8 cellular contexts compared by ENCODE assay signal in genomic region chr5:137778772-137779564, GRCh38. TPM values are rescaled to one million over a fixed set of nuclear protein-coding genes. Genes with fewer than 3 reads are reported as not detected.
A peak's percentile ranks its signal among the peaks of the same experiment; 100 is the strongest.
DNase-seq lines count a peak whose midpoint lies in the region; ATAC-seq and TF ChIP-seq lines count a peak whose summit lies in the region.

No MANE protein-coding gene starts in this region.

- H3K9me3 ChIP-seq in RWPE2 (ENCODE audit: severe bottlenecking): no peaks in the 10 kb centered on the region

- peak; percentile 57; the same call in 2 of the 3 replicates for ATAC-seq in RWPE2 (ENCODE audit: low read depth)
- no peak for ATAC-seq in HG02840 (IDR thresholded peaks at IDR 0.05; ENCODE audit: low FRiP score, unreplicated experiment)
- ATAC-seq in HG02938 (IDR thresholded peaks at IDR 0.05; ENCODE audit: unreplicated experiment): no peak

- TF ChIP-seq CTCF in HFF-Myc (IDR thresholded peaks at IDR 0.05; ENCODE audit: low read depth, low read length, missing control alignments): peak; percentile 67
- peak; percentile 97 for TF ChIP-seq CTCF in RWPE2 (IDR thresholded peaks at IDR 0.05; ENCODE audit: poor library complexity, severe bottlenecking)
- TF ChIP-seq CTCF in fibroblast of mammary gland (conservative IDR thresholded peaks at IDR 0.05; ENCODE audit: control insufficient read depth, insufficient read depth, low read depth, low read length): peak; percentile 72

- H3K4me3 ChIP-seq in HFF-Myc (replicated peaks; ENCODE audit: low read depth, low read length) (no peak overlapping the region), RWPE2 (ENCODE audit: severe bottlenecking) (no peak overlapping the region), fibroblast of mammary gland (ENCODE audit: control insufficient read depth, low read depth, low read length) (no peak overlapping the region)

- no peaks in the 10 kb centered on the region for H3K27me3 ChIP-seq in RWPE2 (ENCODE audit: insufficient read depth, poor library complexity, severe bottlenecking)

- H3K36me3 ChIP-seq in RWPE2 (ENCODE audit: low read depth): no peaks in the 10 kb centered on the region

- DNase-seq in CD1c-positive myeloid dendritic cell (ENCODE audit: extremely low spot score): peak; percentile 59
- peak; percentile 9 for DNase-seq in HFF-Myc (ENCODE audit: extremely low read depth, low read depth)
- no peak for DNase-seq in RWPE2 (ENCODE audit: low spot score)
- DNase-seq in fibroblast of mammary gland (ENCODE audit: low read depth): peak; percentile 60
- peak; percentile 48 for DNase-seq in renal cortical epithelial cell (ENCODE audit: low read depth)
- no peak for DNase-seq in activated CD4-positive, CD25-positive, alpha-beta regulatory T cell treated with anti-CD3 and anti-CD28 coated beads, Interleukin-2, amount 50 U/mL, for 72 hours

- H3K4me1 ChIP-seq in RWPE2 (ENCODE audit: insufficient read depth, poor library complexity, severe bottlenecking): no peaks in the 10 kb centered on the region

- H3K27ac ChIP-seq in RWPE2 (ENCODE audit: poor library complexity, severe bottlenecking): no peak overlapping the region

RNA-seq across cellular contexts. Expression of gene HNRNPA0, which starts 24.8 kb away (rescaled TPM):
- 8.2 and 13.5 TPM in 2 replicates for total RNA-seq in renal cortical epithelial cell

RNA-seq across cellular contexts. Expression of gene KLHL3, which starts 43.1 kb away (rescaled TPM):
- total RNA-seq in renal cortical epithelial cell: 3.0 and 5.3 TPM in 2 replicates

Comparison
In these comparisons a context has a peak if more than half of its experiments do, and no peak if none do; other contexts are left out.
1. DNase-seq: peak in CD1c-positive myeloid dendritic cell (single experiment), HFF-Myc (single experiment), fibroblast of mammary gland (single experiment) and renal cortical epithelial cell (single experiment); none in RWPE2 (single experiment) and activated CD4-positive, CD25-positive, alpha-beta regulatory T cell treated with anti-CD3 and anti-CD28 coated beads, Interleukin-2, amount 50 U/mL, for 72 hours (single experiment).
2. Peak in every context shown above with its lines, with median percentiles within 50 percentile points of each other: CTCF ChIP-seq.